Comparison of ENCODE assay signal across 8 cellular contexts in genomic region chr2:102735431-102736130, GRCh38. TPM values are rescaled to one million over a fixed set of nuclear protein-coding genes. Genes with fewer than 3 reads are reported as not detected.
DNase-seq lines count a peak whose midpoint lies in the region; ATAC-seq and TF ChIP-seq lines count a peak whose summit lies in the region.

No MANE protein-coding gene starts in this region.

- H3K4me1 Mint-ChIP-seq in CD14-positive monocyte: peaks cover 25% of the 10 kb centered on the region

- no peaks in the 10 kb centered on the region for H3K9me3 Mint-ChIP-seq in CD14-positive monocyte

- DNase-seq in CD14-positive monocyte (ENCODE audit: low spot score) (no peak), HT-29 (ENCODE audit: low spot score) (peak; percentile 53), glomerular visceral epithelial cell (ENCODE audit: extremely low spot score) (peak; percentile 39), retinal pigment epithelial cell (ENCODE audit: low read depth) (no peak), AG08395 (ENCODE audit: low spot score) (no peak)

- ATAC-seq in GM19395 (IDR thresholded peaks at IDR 0.05; ENCODE audit: unreplicated experiment) (no peak), GM19351 (IDR thresholded peaks at IDR 0.05; ENCODE audit: unreplicated experiment) (no peak)

- H3K27ac Mint-ChIP-seq in CD14-positive monocyte: peak overlapping the region in 1 of 7 donors; percentile 64

- H3K36me3 Mint-ChIP-seq in CD14-positive monocyte: peaks cover 15% of the 10 kb centered on the region in 2 donors

- TF ChIP-seq CTCF in CD14-positive monocyte (IDR thresholded peaks at IDR 0.05) (no peak), WI38 (IDR thresholded peaks at IDR 0.05; ENCODE audit: low read depth, low read length) (no peak), retinal pigment epithelial cell (conservative IDR thresholded peaks at IDR 0.05; ENCODE audit: low read depth, low read length) (no peak)

- H3K4me3 ChIP-seq in WI38 (ENCODE audit: low read depth, low read length) (peak overlapping the region; percentile 91), retinal pigment epithelial cell (ENCODE audit: low read length) (peak overlapping the region; percentile 88)

- H3K4me3 Mint-ChIP-seq in CD14-positive monocyte: peak overlapping the region; percentile 98

- intact Hi-C loops in CD14-positive monocyte (cut with micrococcal nuclease): no loop called here

- H3K27me3 Mint-ChIP-seq in CD14-positive monocyte (ENCODE audit: low read depth in 3 of 3): peaks cover 0 to 5% (median 1%) of the 10 kb centered on the region in 3 donors

RNA-seq across cellular contexts. Expression of gene TMEM182, which starts 26.2 kb away (rescaled TPM):
- polyA plus RNA-seq in CD14-positive monocyte: under 1 TPM; 0.24 to 0.69 TPM
- 2.6 and 6.5 TPM in 2 replicates for total RNA-seq in HT-29 (2014; rRNA removed; shearing (Covaris generic))

Comparison
In these comparisons a context has a peak if more than half of its experiments do, and no peak if none do; other contexts are left out.
1. DNase-seq: peak in HT-29 (single experiment) and glomerular visceral epithelial cell (single experiment); none in CD14-positive monocyte (single experiment), retinal pigment epithelial cell (single experiment) and AG08395 (single experiment).